Comparison of ENCODE assay signal across 30 cellular contexts in the genomic region with DNA sequence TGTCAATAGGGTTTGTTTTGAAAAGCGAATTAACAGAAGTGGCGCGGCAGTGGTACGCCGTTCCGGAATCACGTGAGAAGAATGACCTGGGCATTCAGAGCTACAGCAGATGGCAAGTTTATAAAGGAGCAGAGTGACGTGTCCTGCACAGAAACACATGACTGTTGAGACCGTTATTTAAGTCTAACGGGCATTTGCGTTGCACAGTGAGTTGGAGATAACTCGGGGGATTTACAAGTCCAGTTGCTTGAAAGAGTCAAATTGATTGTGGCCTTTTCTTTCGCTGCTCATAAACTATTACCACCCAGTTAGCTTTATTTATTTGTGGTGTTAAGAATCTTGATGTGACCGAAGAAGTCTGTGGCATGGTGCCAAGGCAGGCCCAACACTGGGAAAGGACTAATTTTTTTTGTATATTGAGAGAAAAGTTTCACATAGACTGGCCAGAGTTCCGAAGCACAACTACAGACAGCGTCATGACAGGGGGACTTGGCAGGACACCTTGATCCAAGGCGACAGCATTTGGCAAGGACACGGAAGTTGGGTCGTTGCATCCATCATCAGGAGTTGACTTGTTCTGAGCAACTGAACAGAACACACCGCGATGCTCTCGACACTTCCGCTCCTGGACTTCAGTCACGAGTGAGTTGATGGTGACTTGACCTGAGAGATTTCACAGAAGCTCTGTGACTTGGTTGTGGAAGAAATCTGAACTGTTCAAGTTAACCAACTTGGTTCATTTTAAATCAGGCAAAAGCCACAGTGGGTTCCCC. TPM values are rescaled to one million over a fixed set of nuclear protein-coding genes. Genes with fewer than 3 reads are reported as not detected.
DNase-seq lines count a peak whose midpoint lies in the region; ATAC-seq and TF ChIP-seq lines count a peak whose summit lies in the region.
"Had no signal": no experiment of that assay in that cellular context is flagged by ENCODE, and none has a peak within 500 bp of the region (broad histone marks: within the 10 kb centered on the region; RNA-seq: fewer than 3 reads in every experiment).

No MANE protein-coding gene starts in this region.

- H4K91ac ChIP-seq in IMR-90 (ENCODE audit: insufficient read depth, low read depth, low read length), result no peak overlapping the region

- no peak overlapping the region for H2BK15ac ChIP-seq in IMR-90 (ENCODE audit: low read depth, low read length)

- no peak overlapping the region for H3K4me2 ChIP-seq in IMR-90 (ENCODE audit: low read depth, low read length)

- H2AFZ ChIP-seq in IMR-90 (replicated peaks; ENCODE audit: low read length, poor library complexity), result no peak overlapping the region

- POLR2A ChIA-PET in IMR-90 (lab: Charles Lee; ENCODE audit: unreplicated experiment), result no interaction called here

- no peaks in the 10 kb centered on the region; the same call in 1 of the 2 replicates for H4K20me1 ChIP-seq in IMR-90 (ENCODE audit: insufficient read depth, low read length)

- BruUV-seq in IMR-90 (replicated peaks; lab: Mats Ljungman, UMichigan), result TSS peak; percentile 66

- no peak overlapping the region for H3K4ac ChIP-seq in IMR-90 (ENCODE audit: low read depth, low read length)

- in situ Hi-C loops in IMR-90 (cut with MboI; ENCODE audit: low sequenced_read_pairs), result no loop called here

- H2BK5ac ChIP-seq in IMR-90 (ENCODE audit: low read depth, low read length, poor library complexity, severe bottlenecking), result no peak overlapping the region

- no peak for TF ChIP-seq POLR2A in IMR-90 (IDR thresholded peaks at IDR 0.05; ENCODE audit: low read depth, low read length)

- H3K79me1 ChIP-seq in IMR-90 (ENCODE audit: low read depth in 1 of 2, low read length in 2 of 2), result peaks cover 0 to 20% of the 10 kb centered on the region in 2 experiments; a peak in 2 of 4 replicates

- H2AK5ac ChIP-seq in IMR-90 (ENCODE audit: low read depth, low read length), result no peak overlapping the region

- H3K27me3 Mint-ChIP-seq in endothelial cell (ENCODE audit: unreplicated experiment) (peaks cover 13% of the 10 kb centered on the region), memory B cell (no peaks in the 10 kb centered on the region)
- H3K27me3 Mint-ChIP-seq: activated CD4-positive, alpha-beta T cell treated with anti-CD3 and anti-CD28 coated beads, Interleukin-2, amount 10 ng/mL, durations not matched to agents 7 days and 5 days; activated naive CD8-positive, alpha-beta T cell; type B pancreatic cell had no signal

- H3K9ac ChIP-seq in IMR-90 (ENCODE audit: low read depth, low read length) (no peak overlapping the region), skeletal muscle tissue (ENCODE audit: low read depth in 1 of 3, low read length in 3 of 3) (no peak overlapping the region)

- ATAC-seq in IMR-90 (ENCODE audit: low read depth) (no peak), memory B cell (ENCODE audit: low read depth) (no peak), left colon (no peak), GM18861 (IDR thresholded peaks at IDR 0.05; ENCODE audit: unreplicated experiment) (no peak)
- ATAC-seq: lower lobe of right lung had no signal

- no peak for TF ChIP-seq RAD21 in IMR-90 (IDR thresholded peaks at IDR 0.05; ENCODE audit: low read length)

- H3K9me3 Mint-ChIP-seq in endothelial cell (ENCODE audit: unreplicated experiment), result no peaks in the 10 kb centered on the region
- H3K9me3 Mint-ChIP-seq in memory B cell, result no peaks in the 10 kb centered on the region
- H3K9me3 Mint-ChIP-seq: activated CD4-positive, alpha-beta T cell treated with anti-CD3 and anti-CD28 coated beads, Interleukin-2, amount 10 ng/mL, durations not matched to agents 7 days and 5 days; natural killer cell; type B pancreatic cell had no signal

- no peak for DNase-seq in IMR-90
- no peak for DNase-seq in endothelial cell (ENCODE audit: low spot score)
- DNase-seq in memory B cell (ENCODE audit: low spot score in 2 of 2), result no peak
- no peak for DNase-seq in left colon
- no peak for DNase-seq in putamen (ENCODE audit: low spot score)
- DNase-seq: activated CD4-positive, alpha-beta T cell treated with anti-CD3 and anti-CD28 coated beads, Interleukin-2, amount 10 ng/mL, durations not matched to agents 7 days and 5 days; anterior cingulate cortex; DMS79; effector memory CD4-positive, alpha-beta T cell; foreskin fibroblast; heart right ventricle; Karpas-422; kidney; lower lobe of right lung; MV-4-11; natural killer cell; NCI-H146; NCI-H748 treated with DMSO at 0.1 percent for 48 hours; ovary; SJCRH30; stimulated activated CD4-positive, alpha-beta T cell treated with anti-CD3 and anti-CD28 coated beads, Interleukin-15, amount 100 ng/mL, for 24 hours; stimulated activated CD4-positive, alpha-beta T cell treated with anti-CD3 and anti-CD28 coated beads, Interleukin-4, amount 100 ng/mL, for 4 hours had no signal

- no peak overlapping the region for H3K27ac ChIP-seq in IMR-90 (ENCODE audit: insufficient read depth, low read length)
- H3K27ac ChIP-seq in skeletal muscle tissue (ENCODE audit: low read depth, low read length), result peak overlapping the region; percentile 36
- H3K27ac ChIP-seq: coronary artery, esophagus muscularis mucosa, heart right ventricle, lower lobe of right lung, ovary, SJCRH30 had no signal

- H3K27me3 ChIP-seq in IMR-90 (ENCODE audit: control insufficient read depth, insufficient read depth, low read length) (no peaks in the 10 kb centered on the region), skeletal muscle tissue (ENCODE audit: control insufficient read depth in 3 of 3, insufficient read depth in 3 of 3, low read length in 3 of 3) (no peaks in the 10 kb centered on the region)
- H3K27me3 ChIP-seq: esophagus muscularis mucosa, heart right ventricle, ovary, SJCRH30 had no signal

- H3K36me3 ChIP-seq in IMR-90 (ENCODE audit: control insufficient read depth, insufficient read depth, low read length) (peaks cover 57% of the 10 kb centered on the region), skeletal muscle tissue (ENCODE audit: control insufficient read depth in 3 of 3, insufficient read depth in 3 of 3, low read length in 3 of 3) (peaks cover 39 to 45% (median 41%) of the 10 kb centered on the region in 3 donors)
- H3K36me3 ChIP-seq: ovary had no signal

- H3K4me1 ChIP-seq in IMR-90 (ENCODE audit: control insufficient read depth, insufficient read depth, low read length) (no peaks in the 10 kb centered on the region), skeletal muscle tissue (ENCODE audit: control insufficient read depth in 3 of 3, insufficient read depth in 3 of 3, low read length in 3 of 3) (peaks cover 14 to 22% (median 20%) of the 10 kb centered on the region in 3 donors)
- H3K4me1 ChIP-seq: esophagus muscularis mucosa, HAP-1, lower lobe of right lung, SJCRH30 had no signal

- H3K27ac Mint-ChIP-seq in endothelial cell (ENCODE audit: unreplicated experiment) (no peak overlapping the region), memory B cell (peak overlapping the region; percentile 9)
- H3K27ac Mint-ChIP-seq: activated CD4-positive, alpha-beta T cell treated with anti-CD3 and anti-CD28 coated beads, Interleukin-2, amount 10 ng/mL, durations not matched to agents 7 days and 5 days; activated naive CD8-positive, alpha-beta T cell; CD14-positive monocyte; type B pancreatic cell had no signal

- no peak overlapping the region for H2BK120ac ChIP-seq in IMR-90 (ENCODE audit: low read depth, low read length)

- no peak overlapping the region for H4K5ac ChIP-seq in IMR-90 (ENCODE audit: low read depth, low read length)

- H3K9me3 ChIP-seq in IMR-90 (ENCODE audit: control insufficient read depth, insufficient read depth, low read length) (no peaks in the 10 kb centered on the region), skeletal muscle tissue (ENCODE audit: control insufficient read depth in 3 of 3, low read length in 3 of 3) (no peaks in the 10 kb centered on the region)
- H3K9me3 ChIP-seq: esophagus muscularis mucosa, HAP-1, heart right ventricle, lower lobe of right lung, ovary, SJCRH30 had no signal

- H3K4me3 ChIP-seq in IMR-90 (ENCODE audit: insufficient read depth, low read depth, low read length) (no peak overlapping the region), skeletal muscle tissue (ENCODE audit: low read length in 3 of 3) (no peak overlapping the region)
- H3K4me3 ChIP-seq: coronary artery, esophagus muscularis mucosa, HAP-1, heart right ventricle, lower lobe of right lung, ovary, SJCRH30 had no signal

- dilution Hi-C loops in IMR-90 (cut with HindIII; ENCODE audit: low sequenced_read_pairs, unreplicated experiment), result no loop called here

- H4K8ac ChIP-seq in IMR-90 (ENCODE audit: low read depth in 2 of 2, low read length in 2 of 2), result no peak overlapping the region

- no peak for TF ChIP-seq CTCF in IMR-90 (conservative IDR thresholded peaks at IDR 0.05; ENCODE audit: low read depth, low read length)
- TF ChIP-seq CTCF in endothelial cell (IDR thresholded peaks at IDR 0.05; ENCODE audit: unreplicated experiment), result no peak

- H3K9me1 ChIP-seq in IMR-90 (ENCODE audit: insufficient read depth, low read length), result peaks cover 4% of the 10 kb centered on the region; the same call in 1 of the 2 replicates

- no peak overlapping the region for H3K56ac ChIP-seq in IMR-90 (ENCODE audit: extremely low read depth, insufficient read depth, low read length)

- CTCF ChIA-PET in IMR-90 (lab: Yijun Ruan, JAX), result interaction anchor here (0.8 kb wide), 1 partner anchor 9 kb away, joined by 3 read pairs; no protein-coding TSS in a partner anchor

- H3K36me3 Mint-ChIP-seq in endothelial cell (ENCODE audit: low read depth, unreplicated experiment) (peaks cover 45% of the 10 kb centered on the region), memory B cell (peaks cover 34% of the 10 kb centered on the region)
- H3K36me3 Mint-ChIP-seq: natural killer cell had no signal

- no peak overlapping the region for H3K18ac ChIP-seq in IMR-90 (ENCODE audit: low read depth, low read length)

- WGBS in IMR-90 (ENCODE audit: extremely low coverage in 2 of 2, insufficient read length in 1 of 2), 2 experiments, result 64% methylated on average over 14 of the region's 24 CpGs; no CpG with 5 or more reads in 1 of the 2 experiments

- H3K23ac ChIP-seq in IMR-90 (ENCODE audit: low read depth, low read length), result no peak overlapping the region

- intact Hi-C loops in IMR-90 (cut with micrococcal nuclease) (no loop called here), left colon (cut with DNase I, micrococcal nuclease) (no loop called here)

- H2AK9ac ChIP-seq in IMR-90 (replicated peaks; ENCODE audit: low read depth, low read length, poor library complexity), result no peak overlapping the region

- no peak overlapping the region for H3K14ac ChIP-seq in IMR-90 (replicated peaks; ENCODE audit: low read depth, low read length)

- H3K4me3 Mint-ChIP-seq in endothelial cell (ENCODE audit: unreplicated experiment) (peak overlapping the region; percentile 33), memory B cell (no peak overlapping the region)
- H3K4me3 Mint-ChIP-seq: activated CD4-positive, alpha-beta T cell treated with anti-CD3 and anti-CD28 coated beads, Interleukin-2, amount 10 ng/mL, durations not matched to agents 7 days and 5 days; activated naive CD8-positive, alpha-beta T cell; CD14-positive monocyte; natural killer cell; type B pancreatic cell had no signal

- H3K4me1 Mint-ChIP-seq in endothelial cell (ENCODE audit: unreplicated experiment), result no peaks in the 10 kb centered on the region
- H3K4me1 Mint-ChIP-seq in memory B cell, result peaks cover 7% of the 10 kb centered on the region

- no peak overlapping the region for H2BK20ac ChIP-seq in IMR-90 (ENCODE audit: low read depth, low read length)

RNA-seq across cellular contexts. Expression of gene PTOV1, which starts 12.0 kb away (rescaled TPM):
- 34.4 and 36.1 TPM in 2 replicates for total RNA-seq in IMR-90 (2012; rRNA removed)
- polyA plus RNA-seq in IMR-90 (2012; rRNA removed), result 106 and 107 TPM in 2 replicates
- polyA plus RNA-seq in IMR-90 (2012; cell fraction: cytosol; rRNA removed), result 63.8 and 170 TPM in 2 replicates
- polyA plus RNA-seq in IMR-90 (2012; cell fraction: nucleus; rRNA removed; ENCODE audit: low replicate concordance), result 249 and 529 TPM in 2 replicates
- total RNA-seq in endothelial cell (ENCODE audit: unreplicated experiment), result 231 TPM
- total RNA-seq in skeletal muscle tissue, result 63.7 TPM
- 10 to 100 TPM; 95.3 to 95.5 TPM for total RNA-seq in left colon

RNA-seq across cellular contexts. Expression of gene MED25, which starts 20.9 kb away (rescaled TPM):
- total RNA-seq in IMR-90 (2012; rRNA removed) (4.7 and 5.3 TPM in 2 replicates), endothelial cell (ENCODE audit: unreplicated experiment) (117 TPM), skeletal muscle tissue (11.0 TPM), left colon (10 to 100 TPM; 52.6 to 52.8 TPM)
- 37.0 and 38.5 TPM in 2 replicates for polyA plus RNA-seq in IMR-90 (2012; rRNA removed)
- polyA plus RNA-seq in IMR-90 (2012; cell fraction: cytosol; rRNA removed), result 20.7 and 33.0 TPM in 2 replicates
- polyA plus RNA-seq in IMR-90 (2012; cell fraction: nucleus; rRNA removed; ENCODE audit: low replicate concordance), result 77.0 and 95.3 TPM in 2 replicates

RNA-seq across cellular contexts. Expression of gene FUZ, which starts 25.9 kb away (rescaled TPM):
- total RNA-seq in IMR-90 (2012; rRNA removed) (10.6 and 14.3 TPM in 2 replicates), endothelial cell (ENCODE audit: unreplicated experiment) (15.6 TPM), skeletal muscle tissue (12.5 TPM), left colon (1 to 10 TPM; 7.6 to 10.0 TPM)
- polyA plus RNA-seq in IMR-90 (2012; rRNA removed), result 10.4 and 12.1 TPM in 2 replicates
- 10.7 and 16.6 TPM in 2 replicates for polyA plus RNA-seq in IMR-90 (2012; cell fraction: cytosol; rRNA removed)
- 10.5 and 24.4 TPM in 2 replicates for polyA plus RNA-seq in IMR-90 (2012; cell fraction: nucleus; rRNA removed; ENCODE audit: low replicate concordance)

RNA-seq across cellular contexts. Expression of gene PNKP, which starts 28.4 kb away (rescaled TPM):
- total RNA-seq in IMR-90 (2012; rRNA removed) (10.6 and 14.2 TPM in 2 replicates), endothelial cell (ENCODE audit: unreplicated experiment) (96.0 TPM), skeletal muscle tissue (17.2 TPM), left colon (10 to 100 TPM; 62.3 to 76.7 TPM)
- 25.0 and 33.0 TPM in 2 replicates for polyA plus RNA-seq in IMR-90 (2012; rRNA removed)
- polyA plus RNA-seq in IMR-90 (2012; cell fraction: cytosol; rRNA removed), result 16.7 and 18.1 TPM in 2 replicates
- 171 and 356 TPM in 2 replicates for polyA plus RNA-seq in IMR-90 (2012; cell fraction: nucleus; rRNA removed; ENCODE audit: low replicate concordance)

RNA-seq across cellular contexts. Expression of gene AKT1S1, which starts 38.2 kb away (rescaled TPM):
- total RNA-seq in IMR-90 (2012; rRNA removed) (3.6 and 5.0 TPM in 2 replicates), endothelial cell (ENCODE audit: unreplicated experiment) (48.2 TPM), skeletal muscle tissue (3.1 TPM), left colon (10 to 100 TPM; 30.3 to 43.3 TPM)
- 54.4 and 68.7 TPM in 2 replicates for polyA plus RNA-seq in IMR-90 (2012; rRNA removed)
- 58.5 and 76.0 TPM in 2 replicates for polyA plus RNA-seq in IMR-90 (2012; cell fraction: cytosol; rRNA removed)
- polyA plus RNA-seq in IMR-90 (2012; cell fraction: nucleus; rRNA removed; ENCODE audit: low replicate concordance), result 78.4 and 102 TPM in 2 replicates
